In the genomic region with DNA sequence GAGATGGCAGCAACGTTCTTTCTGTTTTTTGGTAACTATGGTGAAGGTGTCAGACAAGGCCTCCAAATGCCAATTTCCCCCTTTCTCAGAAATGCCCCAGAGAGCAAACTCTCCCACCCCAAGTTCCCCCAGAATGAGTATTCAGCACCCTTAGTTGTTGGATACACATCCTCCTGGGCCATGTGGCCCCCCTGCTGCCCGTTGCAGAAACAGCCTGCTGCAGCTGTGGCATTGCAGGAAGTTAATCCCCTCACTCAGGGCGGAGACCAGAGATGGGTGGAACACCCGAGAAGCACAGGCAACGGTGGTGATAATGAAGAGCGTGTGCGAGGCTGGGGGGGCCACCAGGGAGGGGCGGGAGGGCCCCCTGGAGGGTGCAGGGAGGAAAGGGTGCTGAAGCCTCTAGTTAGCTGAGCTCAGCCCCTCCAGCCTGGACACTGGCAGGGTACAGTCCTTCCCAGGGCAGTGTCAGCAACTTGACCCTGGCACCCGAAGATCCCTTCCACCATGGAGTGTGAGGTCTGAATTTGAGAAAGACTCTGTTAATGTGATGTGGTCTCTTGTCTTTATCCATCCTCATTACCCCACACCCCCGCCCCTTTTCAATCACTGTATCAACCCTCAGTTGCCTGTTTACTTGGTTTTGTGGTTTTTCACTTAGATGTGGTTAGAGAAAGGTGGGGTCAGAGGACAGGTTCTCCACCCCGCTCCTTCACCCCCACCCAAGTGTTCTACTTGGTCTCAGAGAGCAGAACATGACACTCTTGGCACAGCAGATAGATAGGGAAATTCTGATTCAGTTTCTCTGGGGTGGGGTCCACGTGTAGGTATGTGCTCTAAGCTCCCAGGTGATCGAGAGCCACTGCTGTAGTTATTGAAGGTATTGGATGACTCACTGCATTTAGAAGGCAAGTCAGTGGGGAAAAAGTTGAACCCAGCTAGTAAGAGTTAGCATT, we compare ENCODE assay signal across 11 cellular contexts.
DNase-seq lines count a peak whose midpoint lies in the region; ATAC-seq, FAIRE-seq and TF ChIP-seq lines count a peak whose summit lies in the region.
"Had no signal": no experiment of that assay in that cellular context is flagged by ENCODE, and none has a peak within 500 bp of the region (broad histone marks: within the 10 kb centered on the region; RNA-seq: fewer than 3 reads in every experiment).

No MANE protein-coding gene starts in this region.

- no peak for ATAC-seq in GM18519 (IDR thresholded peaks at IDR 0.05; ENCODE audit: low FRiP score, unreplicated experiment)

- no peaks in the 10 kb centered on the region for H3K4me1 ChIP-seq in right atrium auricular region

- H3K36me3 ChIP-seq in right atrium auricular region, result no peaks in the 10 kb centered on the region

- peak overlapping the region; percentile 98 for H3K27ac ChIP-seq in epithelial cell of prostate
- no peak overlapping the region for H3K27ac ChIP-seq in right atrium auricular region
- H3K27ac ChIP-seq: coronary artery had no signal

- H3K27me3 ChIP-seq in right atrium auricular region, result no peaks in the 10 kb centered on the region

- peaks cover 0 to 12% of the 10 kb centered on the region in 2 donors for H3K9me3 ChIP-seq in right atrium auricular region

- DNase-seq in NCI-H524 (lab: John Stamatoyannopoulos, UW), result peak; percentile 25 to 53
- no peak for DNase-seq in NCI-H524 treated with DMSO at 0.1 percent for 48 hours (lab: John Stamatoyannopoulos, UW)
- DNase-seq in activated CD8-positive, alpha-beta memory T cell treated with anti-CD3 and anti-CD28 coated beads, Interleukin-2, amount 50 U/mL, for 24 hours (ENCODE audit: extremely low read depth), result peak; percentile 24
- DNase-seq in epithelial cell of prostate (ENCODE audit: low read depth, low spot score), result peak; percentile 95
- peak; percentile 22 to 92 (median 58) for DNase-seq in stimulated activated naive CD4-positive, alpha-beta T cell (lab: John Stamatoyannopoulos, UW)
- DNase-seq in D721Med (ENCODE audit: insufficient read length, low spot score), result no peak
- DNase-seq in right atrium auricular region (ENCODE audit: low spot score), result no peak
- DNase-seq: HCEC 1CT had no signal

- TF ChIP-seq CTCF in D721Med (IDR thresholded peaks at IDR 0.05; ENCODE audit: insufficient read depth, missing control alignments) (no peak), right atrium auricular region (IDR thresholded peaks at IDR 0.05) (no peak)

- H3K4me3 ChIP-seq in right atrium auricular region, result no peak overlapping the region
- H3K4me3 ChIP-seq: coronary artery had no signal

- FAIRE-seq in D721Med (lab: Jason Lieb, UNC), result no peak
- FAIRE-seq: islet of Langerhans had no signal

Comparison
In these comparisons a context has a peak if more than half of its experiments do, and no peak if none do; other contexts are left out.
1. DNase-seq: peak in NCI-H524 (2 of 2), activated CD8-positive, alpha-beta memory T cell treated with anti-CD3 and anti-CD28 coated beads, Interleukin-2, amount 50 U/mL, for 24 hours (single experiment), epithelial cell of prostate (single experiment) and stimulated activated naive CD4-positive, alpha-beta T cell (6 of 6); none in NCI-H524 treated with DMSO at 0.1 percent for 48 hours (single experiment), D721Med (single experiment) and right atrium auricular region (single experiment).